8 cellular contexts compared by ENCODE assay signal in the genomic region with DNA sequence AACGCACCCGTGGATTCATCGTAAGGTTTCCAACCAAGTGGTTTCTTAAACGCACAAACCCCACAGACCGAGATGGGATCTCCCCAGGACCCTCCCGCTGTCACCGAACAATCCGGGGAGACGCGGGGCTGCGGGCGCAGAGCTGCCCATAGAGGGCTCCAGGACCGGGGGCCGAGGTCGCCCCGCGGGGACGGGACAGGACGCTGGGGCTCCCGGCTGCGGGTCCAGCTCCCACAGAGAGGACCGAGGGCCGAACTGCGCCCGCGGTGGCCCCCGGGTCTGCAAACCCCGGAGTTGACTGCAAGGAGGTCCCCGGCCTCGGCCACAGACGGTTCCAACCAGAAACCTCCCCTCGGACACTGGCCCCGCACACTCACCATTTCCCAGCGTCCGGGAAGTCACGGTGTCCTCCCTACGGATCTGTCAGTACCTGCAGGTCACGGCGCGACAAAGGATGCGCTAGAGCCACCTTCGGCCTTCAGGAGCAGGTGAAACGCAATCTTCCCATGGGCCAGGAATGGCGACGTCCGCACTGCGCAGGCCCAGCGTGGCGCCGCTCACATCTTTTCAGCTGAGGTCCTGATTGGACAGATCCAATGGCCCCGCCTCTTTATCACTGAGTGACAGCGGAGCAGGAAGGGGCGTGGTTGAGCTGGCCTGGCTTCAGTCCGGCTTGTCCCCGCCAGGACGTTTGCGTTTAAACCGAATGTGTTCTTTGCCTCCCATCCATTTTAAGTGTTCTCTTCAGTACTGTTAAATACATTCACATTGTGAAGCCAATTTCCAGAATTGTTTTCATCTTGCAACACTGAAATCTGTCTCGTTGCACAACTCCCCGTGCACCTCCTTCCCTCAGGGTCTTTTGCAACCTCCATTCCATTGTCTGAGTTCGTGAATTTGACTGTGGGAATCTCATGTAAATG. TPM values are rescaled to one million over a fixed set of nuclear protein-coding genes. Genes with fewer than 3 reads are reported as not detected.
DNase-seq lines count a peak whose midpoint lies in the region; ATAC-seq and TF ChIP-seq lines count a peak whose summit lies in the region.

ZNF14 (minus strand) TSS at position 534 of the 923 bp plus-strand sequence; CDS start at position 380, 154 bp downstream.

- peaks cover 38% of the 10 kb centered on the region for H3K36me3 ChIP-seq in DND-41 (ENCODE audit: insufficient read depth, low read length)

- TF ChIP-seq CTCF in DND-41 (IDR thresholded peaks at IDR 0.05; ENCODE audit: borderline replicate concordance, extremely low read depth, low read length, poor library complexity, severe bottlenecking), result peak; percentile 36
- TF ChIP-seq CTCF in fibroblast of pulmonary artery (IDR thresholded peaks at IDR 0.05; ENCODE audit: low read length, missing control alignments), result peak; percentile 15
- TF ChIP-seq CTCF in natural killer cell (IDR thresholded peaks at IDR 0.05), result no peak

- no peaks in the 10 kb centered on the region for H3K27me3 ChIP-seq in DND-41 (ENCODE audit: insufficient read depth, low read length, poor library complexity)

- ATAC-seq in DND-41 (ENCODE audit: insufficient read depth, low read depth), result peak; percentile 99
- ATAC-seq in GM21723 (IDR thresholded peaks at IDR 0.05; ENCODE audit: unreplicated experiment), result peak; percentile 97
- peak; percentile 100 for ATAC-seq in natural killer cell

- H3K9me3 Mint-ChIP-seq in activated T-helper 2 cell treated with anti-CD3 and anti-CD28 coated beads, Interferon-gamma antibody, Interleukin-2, Interleukin-4, amounts not matched to agents 10 μg/mL and 5 μg/mL and 100 μg/mL, durations not matched to agents 14 hours and 24 hours and 36 hours, result peaks cover 33% of the 10 kb centered on the region
- H3K9me3 Mint-ChIP-seq in natural killer cell, result no peaks in the 10 kb centered on the region

- peaks cover 11% of the 10 kb centered on the region for H3K4me1 Mint-ChIP-seq in activated T-helper 2 cell treated with anti-CD3 and anti-CD28 coated beads, Interferon-gamma antibody, Interleukin-2, Interleukin-4, amounts not matched to agents 10 μg/mL and 5 μg/mL and 100 μg/mL, durations not matched to agents 14 hours and 24 hours and 36 hours (ENCODE audit: low read depth)
- peaks cover 17 to 36% of the 10 kb centered on the region in 2 donors for H3K4me1 Mint-ChIP-seq in natural killer cell

- peak within 1 kb of the TSS; percentile 87 for H3K27ac ChIP-seq in DND-41 (ENCODE audit: low read length)

- H3K9me3 ChIP-seq in DND-41 (ENCODE audit: insufficient read depth, low read length, severe bottlenecking), result peaks cover 32% of the 10 kb centered on the region

- H3K9ac ChIP-seq in DND-41 (ENCODE audit: low read depth, low read length), result peak within 1 kb of the TSS; percentile 80

- peaks cover 49% of the 10 kb centered on the region for H3K36me3 Mint-ChIP-seq in activated T-helper 2 cell treated with anti-CD3 and anti-CD28 coated beads, Interferon-gamma antibody, Interleukin-2, Interleukin-4, amounts not matched to agents 10 μg/mL and 5 μg/mL and 100 μg/mL, durations not matched to agents 14 hours and 24 hours and 36 hours (ENCODE audit: low read depth)
- H3K36me3 Mint-ChIP-seq in natural killer cell, result no peaks in the 10 kb centered on the region

- peak within 1 kb of the TSS; percentile 90 for H2AFZ ChIP-seq in DND-41 (ENCODE audit: low read depth, low read length)

- in situ Hi-C loops in KBM-7 (cut with MboI; ENCODE audit: low pct_unique_long_range_greater_than_20kb, low sequenced_read_pairs), result no loop called here

- peak within 1 kb of the TSS; percentile 59 to 87 for H3K4me3 ChIP-seq in DND-41 (ENCODE audit: low read depth in 1 of 2, low read length in 2 of 2)
- peak within 1 kb of the TSS; percentile 98 for H3K4me3 ChIP-seq in fibroblast of pulmonary artery (replicated peaks; ENCODE audit: low read depth, low read length)

- no peaks in the 10 kb centered on the region for H4K20me1 ChIP-seq in DND-41 (ENCODE audit: insufficient read depth, low read length)

- H3K27me3 Mint-ChIP-seq in activated T-helper 2 cell treated with anti-CD3 and anti-CD28 coated beads, Interferon-gamma antibody, Interleukin-2, Interleukin-4, amounts not matched to agents 10 μg/mL and 5 μg/mL and 100 μg/mL, durations not matched to agents 14 hours and 24 hours and 36 hours (ENCODE audit: low read depth), result no peaks in the 10 kb centered on the region
- H3K27me3 Mint-ChIP-seq in natural killer cell (ENCODE audit: low read depth in 2 of 2), result no peaks in the 10 kb centered on the region

- peak within 1 kb of the TSS; percentile 87 for H3K4me2 ChIP-seq in DND-41 (ENCODE audit: insufficient read depth, low read length)

- peak; percentile 96 for DNase-seq in DND-41
- DNase-seq in KBM-7, result peak; percentile 96
- peak; percentile 97 for DNase-seq in RKO (ENCODE audit: low spot score)
- peak; percentile 84 for DNase-seq in activated T-helper 2 cell treated with anti-CD3 and anti-CD28 coated beads, Interferon-gamma antibody, Interleukin-2, Interleukin-4, amounts not matched to agents 10 μg/mL and 5 μg/mL and 100 μg/mL, durations not matched to agents 14 hours and 24 hours and 36 hours (ENCODE audit: low spot score)
- DNase-seq in fibroblast of pulmonary artery (ENCODE audit: low read depth), result peak; percentile 94
- DNase-seq in natural killer cell, result peak; percentile 90
- peak; percentile 76 to 92 (median 87) for DNase-seq in stimulated activated naive CD4-positive, alpha-beta T cell (lab: John Stamatoyannopoulos, UW)

- peaks cover 51% of the 10 kb centered on the region for H3K79me2 ChIP-seq in DND-41 (ENCODE audit: insufficient read depth, low read length)

- peaks cover 21% of the 10 kb centered on the region for H3K4me1 ChIP-seq in DND-41 (ENCODE audit: insufficient read depth, low read length)

- H3K27ac Mint-ChIP-seq in activated T-helper 2 cell treated with anti-CD3 and anti-CD28 coated beads, Interferon-gamma antibody, Interleukin-2, Interleukin-4, amounts not matched to agents 10 μg/mL and 5 μg/mL and 100 μg/mL, durations not matched to agents 14 hours and 24 hours and 36 hours, result peak within 1 kb of the TSS; percentile 91
- peak within 1 kb of the TSS; percentile 93 to 96 for H3K27ac Mint-ChIP-seq in natural killer cell

- intact Hi-C loops in activated T-helper 2 cell treated with anti-CD3 and anti-CD28 coated beads, Interferon-gamma antibody, Interleukin-2, Interleukin-4, amounts not matched to agents 10 μg/mL and 5 μg/mL and 100 μg/mL, durations not matched to agents 14 hours and 24 hours and 36 hours (cut with micrococcal nuclease), result loop anchor here (1.0 to 2.0 kb wide), 3 partner anchors 44 to 88 kb away; partner anchors contain the start of genes ATP13A1 and ZNF506
- intact Hi-C loops in natural killer cell (cut with micrococcal nuclease), result loop anchor here (1.0 to 5.0 kb wide), 4 partner anchors 43 to 169 kb away; partner anchors contain the start of genes ZNF101, ZNF506 and ZNF93

- H3K4me3 Mint-ChIP-seq in activated T-helper 2 cell treated with anti-CD3 and anti-CD28 coated beads, Interferon-gamma antibody, Interleukin-2, Interleukin-4, amounts not matched to agents 10 μg/mL and 5 μg/mL and 100 μg/mL, durations not matched to agents 14 hours and 24 hours and 36 hours (ENCODE audit: low read depth), result peak within 1 kb of the TSS; percentile 97
- H3K4me3 Mint-ChIP-seq in natural killer cell, result peak within 1 kb of the TSS; percentile 99

RNA-seq across cellular contexts. Expression of gene ZNF14, which starts in this region (rescaled TPM):
- total RNA-seq in activated T-helper 2 cell treated with anti-CD3 and anti-CD28 coated beads, Interferon-gamma antibody, Interleukin-2, Interleukin-4, amounts not matched to agents 10 μg/mL and 5 μg/mL and 100 μg/mL, durations not matched to agents 14 hours and 24 hours and 36 hours, result 4.2 and 4.6 TPM in 2 replicates
- total RNA-seq in natural killer cell, result 10 to 100 TPM; 12.7 to 18.6 (median 14.0) TPM

Comparison
In these comparisons a context has a peak if more than half of its experiments do, and no peak if none do; other contexts are left out.
1. Peak in every context shown above with its lines: DNase-seq, ATAC-seq, H3K4me3 ChIP-seq and H3K27ac ChIP-seq.